In the genomic region with DNA sequence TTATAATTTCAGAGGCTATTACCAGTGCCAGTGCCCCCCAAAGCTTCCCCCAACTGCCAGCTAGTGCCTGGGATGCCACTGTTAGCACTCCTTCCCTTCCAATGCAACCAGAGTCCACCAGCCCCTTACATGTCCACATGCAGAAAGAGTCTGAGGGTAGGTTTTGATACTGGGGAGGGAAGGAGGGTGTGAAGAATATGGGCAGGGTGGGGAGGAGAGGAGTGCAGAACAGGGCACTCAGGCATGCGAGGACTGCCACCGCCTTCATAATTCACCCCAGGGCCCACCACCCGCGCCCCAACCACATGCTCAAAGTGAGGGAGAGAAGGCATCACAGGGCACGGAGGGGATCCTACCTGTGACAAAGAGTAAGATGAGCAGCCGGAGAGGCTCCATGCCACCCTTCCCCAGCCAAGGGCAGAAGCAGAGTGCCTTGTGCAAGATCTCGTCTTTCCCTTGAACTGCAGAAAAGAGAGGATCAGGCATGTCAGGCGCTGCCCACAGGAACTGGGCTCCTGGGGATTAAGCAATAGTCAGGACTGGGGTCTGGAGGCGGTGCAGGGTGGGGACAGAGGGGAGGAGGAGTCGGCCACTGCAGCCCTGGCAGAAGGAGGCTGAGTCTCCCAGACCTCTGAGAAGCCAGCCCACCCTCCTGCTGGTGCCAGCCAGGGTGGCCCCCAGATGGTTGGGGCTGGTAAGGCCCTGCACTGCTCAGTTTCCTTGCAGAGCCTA, we compare ENCODE assay signal across 19 cellular contexts. TPM values are rescaled to one million over a fixed set of nuclear protein-coding genes. Genes with fewer than 3 reads are reported as not detected.
DNase-seq lines count a peak whose midpoint lies in the region; ATAC-seq and TF ChIP-seq lines count a peak whose summit lies in the region.
"Had no signal": no experiment of that assay in that cellular context is flagged by ENCODE, and none has a peak within 500 bp of the region (broad histone marks: within the 10 kb centered on the region; RNA-seq: fewer than 3 reads in every experiment).

A gene (minus strand): TSS at position 430 of the 732 bp plus-strand sequence. CDS start 34 bp downstream, at position 396.

- in situ Hi-C loops in gastrocnemius medialis (cut with MboI; ENCODE audit: low sequenced_read_pairs in 4 of 4), result no loop called here

- DNase-seq in SIG-M5 treated with dmso at 0.1 percent for 504 hours (lab: John Stamatoyannopoulos, UW; ENCODE audit: unreplicated experiment) (peak; percentile 18), SIG-M5 (lab: John Stamatoyannopoulos, UW) (no peak), adrenal gland (peak in 2 of 7 donors; percentile 13 to 47), left lung (no peak), substantia nigra (lab: John Stamatoyannopoulos, UW) (peak in 7 of 49 donors; percentile 4 to 18 (median 16)), gastrocnemius medialis (no peak)
- no peak for DNase-seq in stimulated activated CD4-positive, alpha-beta T cell treated with anti-CD3 and anti-CD28 coated beads, Interleukin-2, amount 100 ng/mL, for 48 hours
- DNase-seq: 8988T; activated T-cell treated with anti-CD3 and anti-CD28 coated beads for 4 hours; amniotic stem cell; BE2C; effector memory CD8-positive, alpha-beta T cell; GM23248; heart left ventricle; naive B cell; NCI-H1694 treated with DMSO at 0.1 percent for 48 hours; NCI-H226; stimulated activated CD4-positive, alpha-beta T cell treated with anti-CD3 and anti-CD28 coated beads, Interleukin-2, amount 100 ng/mL, for 24 hours had no signal

- H3K4me1 ChIP-seq in adrenal gland (replicated peaks in 1 of 2) (peaks cover 0 to 1% of the 10 kb centered on the region in 2 donors), left lung (peaks cover 0 to 8% of the 10 kb centered on the region in 2 donors), gastrocnemius medialis (no peaks in the 10 kb centered on the region)
- H3K4me1 ChIP-seq: BE2C had no signal

- H3K4me3 ChIP-seq in adrenal gland (peak within 1 kb of the TSS in 1 of 4 donors; percentile 23), left lung (peak within 1 kb of the TSS in 1 of 2 donors; percentile 9), gastrocnemius medialis (no peak within 1 kb of the TSS)
- H3K4me3 ChIP-seq: GM23248 had no signal

- WGBS in adrenal gland, 4 donors, result 56 to 78% (median 74%) methylated on average over 4 to 10 of the region's 10 CpGs

- H3K9me3 ChIP-seq in adrenal gland (replicated peaks in 1 of 3), result no peaks in the 10 kb centered on the region
- H3K9me3 ChIP-seq in left lung, result no peaks in the 10 kb centered on the region
- H3K9me3 ChIP-seq in gastrocnemius medialis, result no peaks in the 10 kb centered on the region
- H3K9me3 ChIP-seq: BE2C, heart left ventricle had no signal

- H3K27me3 ChIP-seq in adrenal gland (no peaks in the 10 kb centered on the region), left lung (peaks cover 0 to 9% of the 10 kb centered on the region in 2 donors), gastrocnemius medialis (no peaks in the 10 kb centered on the region)
- H3K27me3 ChIP-seq: BE2C had no signal

- ATAC-seq in left lung (peak; percentile 46), gastrocnemius medialis (no peak), GM21619 (IDR thresholded peaks at IDR 0.05; ENCODE audit: unreplicated experiment) (no peak)
- ATAC-seq: effector memory CD8-positive, alpha-beta T cell had no signal

- peak within 1 kb of the TSS in 1 of 5 donors; percentile 34 for H3K27ac ChIP-seq in adrenal gland
- no peak within 1 kb of the TSS for H3K27ac ChIP-seq in left lung
- H3K27ac ChIP-seq in substantia nigra (ENCODE audit: low read depth, low read length, poor library complexity, severe bottlenecking), result peak within 1 kb of the TSS; percentile 18
- H3K27ac ChIP-seq in gastrocnemius medialis, result no peak within 1 kb of the TSS
- H3K27ac ChIP-seq: GM23248, heart left ventricle had no signal

- intact Hi-C loops in adrenal gland (cut with DNase I), result no loop called here
- intact Hi-C loops in left lung (cut with DNase I), result no loop called here
- intact Hi-C loops in gastrocnemius medialis (cut with DNase I; ENCODE audit: low total_unique reads), result no loop called here

- no peaks in the 10 kb centered on the region for H3K36me3 ChIP-seq in adrenal gland (replicated peaks in 1 of 2)
- no peaks in the 10 kb centered on the region for H3K36me3 ChIP-seq in left lung
- H3K36me3 ChIP-seq in gastrocnemius medialis, result no peaks in the 10 kb centered on the region
- H3K36me3 ChIP-seq: BE2C, heart left ventricle had no signal

- TF ChIP-seq CTCF in adrenal gland (IDR thresholded peaks at IDR 0.05) (no peak), left lung (IDR thresholded peaks at IDR 0.05) (no peak), gastrocnemius medialis (IDR thresholded peaks at IDR 0.05 in 4 of 5, conservative IDR thresholded peaks at IDR 0.05 in 1 of 5) (no peak)

- TF ChIP-seq POLR2A in adrenal gland (IDR thresholded peaks at IDR 0.05), result no peak
- TF ChIP-seq POLR2A in gastrocnemius medialis (IDR thresholded peaks at IDR 0.05), result no peak

RNA-seq across cellular contexts. Expression of the gene that starts here (rescaled TPM):
- 10 to 100 TPM in 6 of 8 donors, 1 to 10 TPM in 2; 7.2 to 42.5 (median 19.1) TPM for total RNA-seq in adrenal gland
- polyA plus RNA-seq in adrenal gland, result 10 to 100 TPM; 11.7 to 39.1 (median 23.4) TPM
- total RNA-seq in left lung, result 10 to 100 TPM; 16.2 to 29.2 TPM
- under 1 TPM in 2 of 4 donors, not detected in 2; 0.46 to 0.53 TPM for total RNA-seq in gastrocnemius medialis
- total RNA-seq: GM23248 had no signal
- polyA plus RNA-seq: GM23248 had no signal

Comparison
In these comparisons a context has a peak if more than half of its experiments do, and no peak if none do; other contexts are left out.
1. RNA of the gene that starts here (total RNA-seq): 16.2 to 29.2 TPM in left lung and 7.2 to 42.5 TPM in adrenal gland; 0.46 to 0.53 TPM in gastrocnemius medialis; every median in the first group is over 4 times any median in the second.